ENCODE assay signal across 21 cellular contexts in genomic region chr4:4752576-4753401, GRCh38.
A peak's percentile ranks its signal among the peaks of the same experiment; 100 is the strongest.
DNase-seq lines count a peak whose midpoint lies in the region; ATAC-seq and TF ChIP-seq lines count a peak whose summit lies in the region.
"Had no signal": no experiment of that assay in that cellular context is flagged by ENCODE, and none has a peak within 500 bp of the region (broad histone marks: within the 10 kb centered on the region; RNA-seq: fewer than 3 reads in every experiment).

No MANE protein-coding gene starts in this region.

- peaks cover 10% of the 10 kb centered on the region for H3K4me1 ChIP-seq in PC-3 (ENCODE audit: insufficient read depth, low read length)
- peaks cover 27% of the 10 kb centered on the region for H3K4me1 ChIP-seq in vagina
- H3K4me1 ChIP-seq: colonic mucosa, esophagus muscularis mucosa, uterus had no signal

- no peak overlapping the region for H3K9ac ChIP-seq in PC-3 (ENCODE audit: low read length)

- H3K4me2 ChIP-seq in PC-3 (ENCODE audit: low read length): no peak overlapping the region

- CTCF ChIA-PET in PC-3 (lab: Charles Lee): no interaction called here

- H3K9me3 Mint-ChIP-seq in mesothelial cell of epicardium (peaks cover 4% of the 10 kb centered on the region), glutamatergic neuron (ENCODE audit: unreplicated experiment) (peaks cover 3% of the 10 kb centered on the region)

- intact Hi-C loops in PC-3 (cut with micrococcal nuclease): no loop called here
- intact Hi-C loops in vagina (cut with DNase I): no loop called here

- H3K27me3 Mint-ChIP-seq in mesothelial cell of epicardium (ENCODE audit: low read depth): peaks cover 2% of the 10 kb centered on the region
- H3K27me3 Mint-ChIP-seq in glutamatergic neuron (ENCODE audit: unreplicated experiment): peaks cover 6% of the 10 kb centered on the region

- DNase-seq in H4 (ENCODE audit: low spot score): peak; percentile 37
- DNase-seq in PC-3: peak; percentile 29
- DNase-seq in mesothelial cell of epicardium (ENCODE audit: low spot score in 2 of 2, unreplicated experiment in 2 of 2): no peak
- no peak for DNase-seq in vagina (ENCODE audit: extremely low spot score in 2 of 2)
- no peak for DNase-seq in glutamatergic neuron
- no peak for DNase-seq in effector CD4-positive, alpha-beta T cell
- DNase-seq: activated CD4-positive, alpha-beta T cell treated with anti-CD3 and anti-CD28 coated beads, Interleukin-2, amount 10 ng/mL, durations not matched to agents 24 days and 14 days; activated naive CD4-positive, alpha-beta T cell treated with anti-CD3 and anti-CD28 coated beads, Interleukin-2, amount 10 ng/mL, durations not matched to agents 7 days and 5 days; amniotic stem cell; CD8-positive, alpha-beta T cell; colonic mucosa; endodermal cell; KG1; NCI-H1694 treated with DMSO at 0.1 percent for 48 hours; NCI-H526 treated with DMSO at 0.1 percent for 48 hours; T-helper 2 cell; uterus had no signal

- H3K9me2 ChIP-seq in PC-3 (replicated peaks; ENCODE audit: low read length): no peaks in the 10 kb centered on the region

- no peak for ATAC-seq in PC-3
- no peak for ATAC-seq in HG03342 (IDR thresholded peaks at IDR 0.05; ENCODE audit: unreplicated experiment)
- ATAC-seq: CD8-positive, alpha-beta T cell had no signal

- no peaks in the 10 kb centered on the region for H3K36me3 ChIP-seq in PC-3 (ENCODE audit: low read depth, low read length)
- H3K36me3 ChIP-seq in vagina: no peaks in the 10 kb centered on the region
- H3K36me3 ChIP-seq: colonic mucosa, esophagus muscularis mucosa, uterus had no signal

- no peak for TF ChIP-seq CTCF in PC-3 (conservative IDR thresholded peaks at IDR 0.05; ENCODE audit: low read depth, low read length)
- TF ChIP-seq CTCF in mesothelial cell of epicardium (IDR thresholded peaks at IDR 0.05; ENCODE audit: unreplicated experiment): no peak
- TF ChIP-seq CTCF in vagina (IDR thresholded peaks at IDR 0.05): no peak
- no peak for TF ChIP-seq CTCF in glutamatergic neuron (IDR thresholded peaks at IDR 0.05; ENCODE audit: partially characterized antibody, unreplicated experiment)

- H3K36me3 Mint-ChIP-seq in mesothelial cell of epicardium: no peaks in the 10 kb centered on the region
- H3K36me3 Mint-ChIP-seq in glutamatergic neuron (ENCODE audit: unreplicated experiment): peaks cover 3% of the 10 kb centered on the region
- H3K36me3 Mint-ChIP-seq: activated naive CD4-positive, alpha-beta T cell treated with anti-CD3 and anti-CD28 coated beads, Interleukin-2, amount 10 ng/mL, durations not matched to agents 7 days and 5 days; CD8-positive, alpha-beta T cell had no signal

- H3K27me3 ChIP-seq in PC-3 (ENCODE audit: low read length) (no peaks in the 10 kb centered on the region), vagina (no peaks in the 10 kb centered on the region)
- H3K27me3 ChIP-seq: colonic mucosa, esophagus muscularis mucosa, uterus had no signal

- TF ChIP-seq POLR2A in vagina (IDR thresholded peaks at IDR 0.05): no peak

- H3K27ac Mint-ChIP-seq in mesothelial cell of epicardium (peak overlapping the region; percentile 70), glutamatergic neuron (ENCODE audit: unreplicated experiment) (no peak overlapping the region)
- H3K27ac Mint-ChIP-seq: activated CD4-positive, alpha-beta T cell treated with anti-CD3 and anti-CD28 coated beads, Interleukin-2, amount 10 ng/mL, durations not matched to agents 24 days and 14 days; CD8-positive, alpha-beta T cell; endodermal cell had no signal

- H3K27ac ChIP-seq in PC-3 (ENCODE audit: low read length) (no peak overlapping the region), vagina (peak overlapping the region; percentile 63)
- H3K27ac ChIP-seq: colonic mucosa, esophagus muscularis mucosa, SK-N-MC had no signal

- BruUV-seq in PC-3 (replicated peaks; lab: Mats Ljungman, UMichigan): no TSS peak

- no peaks in the 10 kb centered on the region for H3K9me3 ChIP-seq in PC-3 (ENCODE audit: low read length)
- H3K9me3 ChIP-seq in vagina: no peaks in the 10 kb centered on the region
- H3K9me3 ChIP-seq: colonic mucosa, uterus had no signal

- POLR2A ChIA-PET in PC-3 (lab: Charles Lee; ENCODE audit: unreplicated experiment): no interaction called here

- no peaks in the 10 kb centered on the region for H3K79me2 ChIP-seq in PC-3 (ENCODE audit: low read length)

- no peak overlapping the region for H3K4me3 ChIP-seq in PC-3 (ENCODE audit: low read length)
- no peak overlapping the region for H3K4me3 ChIP-seq in vagina
- H3K4me3 ChIP-seq: colonic mucosa, esophagus muscularis mucosa, lung, SK-N-MC, uterus had no signal

- peaks cover 39% of the 10 kb centered on the region for H3K4me1 Mint-ChIP-seq in mesothelial cell of epicardium
- H3K4me1 Mint-ChIP-seq in glutamatergic neuron (ENCODE audit: low read depth, unreplicated experiment): peaks cover 4% of the 10 kb centered on the region
- H3K4me1 Mint-ChIP-seq: activated CD4-positive, alpha-beta T cell treated with anti-CD3 and anti-CD28 coated beads, Interleukin-2, amount 10 ng/mL, durations not matched to agents 24 days and 14 days; activated naive CD4-positive, alpha-beta T cell treated with anti-CD3 and anti-CD28 coated beads, Interleukin-2, amount 10 ng/mL, durations not matched to agents 7 days and 5 days had no signal

- H3K4me3 Mint-ChIP-seq in mesothelial cell of epicardium (no peak overlapping the region), glutamatergic neuron (ENCODE audit: unreplicated experiment) (no peak overlapping the region)
- H3K4me3 Mint-ChIP-seq: activated CD4-positive, alpha-beta T cell treated with anti-CD3 and anti-CD28 coated beads, Interleukin-2, amount 10 ng/mL, durations not matched to agents 24 days and 14 days; activated naive CD4-positive, alpha-beta T cell treated with anti-CD3 and anti-CD28 coated beads, Interleukin-2, amount 10 ng/mL, durations not matched to agents 7 days and 5 days; CD8-positive, alpha-beta T cell; endodermal cell had no signal

- H3F3A ChIP-seq in PC-3 (ENCODE audit: low read length, unreplicated experiment): no peaks in the 10 kb centered on the region

- no peak overlapping the region for H2AFZ ChIP-seq in PC-3 (ENCODE audit: low read length)

- no peaks in the 10 kb centered on the region for H4K20me1 ChIP-seq in PC-3 (ENCODE audit: low read length)

Comparison
In these comparisons a context has a peak if more than half of its experiments do, and no peak if none do; other contexts are left out.
1. DNase-seq: peak in H4 (single experiment) and PC-3 (single experiment); none in mesothelial cell of epicardium (0 of 2), vagina (0 of 2), glutamatergic neuron (single experiment) and effector CD4-positive, alpha-beta T cell (single experiment).